ENCODE assay signal across 10 cellular contexts in genomic region chr18:12750076-12750707, GRCh38. TPM values are rescaled to one million over a fixed set of nuclear protein-coding genes. Genes with fewer than 3 reads are reported as not detected.
DNase-seq lines count a peak whose midpoint lies in the region; ATAC-seq and TF ChIP-seq lines count a peak whose summit lies in the region.
"Had no signal": no experiment of that assay in that cellular context is flagged by ENCODE, and none has a peak within 500 bp of the region (broad histone marks: within the 10 kb centered on the region; RNA-seq: fewer than 3 reads in every experiment).

No MANE protein-coding gene starts in this region.

- H3K36me3 Mint-ChIP-seq in activated T-cell treated with anti-CD3 and anti-CD28 coated beads, Interleukin-2, amount 50 U/mL, for 24 hours (ENCODE audit: low read depth), result no peaks in the 10 kb centered on the region
- no peaks in the 10 kb centered on the region for H3K36me3 Mint-ChIP-seq in activated naive CD8-positive, alpha-beta T cell treated with anti-CD3 and anti-CD28 coated beads, Interleukin-2, amount 10 ng/mL, durations not matched to agents 7 days and 5 days
- no peaks in the 10 kb centered on the region for H3K36me3 Mint-ChIP-seq in stimulated activated naive CD8-positive, alpha-beta T cell treated with anti-CD3 and anti-CD28 coated beads, Interleukin-15, Interleukin-2, amounts not matched to agents 100 ng/mL and 50 ng/mL, for 24 hours (ENCODE audit: low read depth)

- no peak for TF ChIP-seq CTCF in lower lobe of right lung (IDR thresholded peaks at IDR 0.05)

- POLR2A ChIA-PET in activated naive CD8-positive, alpha-beta T cell treated with anti-CD3 and anti-CD28 coated beads, Interleukin-2, amount 10 ng/mL, durations not matched to agents 7 days and 5 days (lab: Charles Lee), result interaction anchor here (2.2 kb wide), 1 partner anchor 134 kb away, joined by 8 read pairs; the partner anchor contains the start of gene PTPN2

- H3K4me1 Mint-ChIP-seq in activated T-cell treated with anti-CD3 and anti-CD28 coated beads, Interleukin-2, amount 50 U/mL, for 24 hours (ENCODE audit: low read depth), result peaks cover 9% of the 10 kb centered on the region
- peaks cover 10% of the 10 kb centered on the region for H3K4me1 Mint-ChIP-seq in activated naive CD8-positive, alpha-beta T cell treated with anti-CD3 and anti-CD28 coated beads, Interleukin-2, amount 10 ng/mL, durations not matched to agents 7 days and 5 days
- peaks cover 20% of the 10 kb centered on the region for H3K4me1 Mint-ChIP-seq in stimulated activated naive CD8-positive, alpha-beta T cell treated with anti-CD3 and anti-CD28 coated beads, Interleukin-15, Interleukin-2, amounts not matched to agents 100 ng/mL and 50 ng/mL, for 24 hours (ENCODE audit: low read depth)

- no peak overlapping the region for H3K4me3 ChIP-seq in lower lobe of right lung
- H3K4me3 ChIP-seq: upper lobe of left lung had no signal

- intact Hi-C loops in lower lobe of right lung (cut with DNase I), result no loop called here

- H3K9me3 ChIP-seq in lower lobe of right lung, result no peaks in the 10 kb centered on the region
- H3K9me3 ChIP-seq: upper lobe of left lung had no signal

- no peaks in the 10 kb centered on the region for H3K27me3 ChIP-seq in lower lobe of right lung (ENCODE audit: low read depth)
- H3K27me3 ChIP-seq: upper lobe of left lung had no signal

- no peak overlapping the region for H3K27ac ChIP-seq in lower lobe of right lung
- H3K27ac ChIP-seq: upper lobe of left lung had no signal

- peak; percentile 57 for ATAC-seq in activated naive CD8-positive, alpha-beta T cell treated with anti-CD3 and anti-CD28 coated beads, Interleukin-2, amount 10 ng/mL, durations not matched to agents 7 days and 5 days (ENCODE audit: low read depth)
- no peak for ATAC-seq in lower lobe of right lung

- no peaks in the 10 kb centered on the region for H3K4me1 ChIP-seq in lower lobe of right lung
- H3K4me1 ChIP-seq: upper lobe of left lung had no signal

- H3K27ac Mint-ChIP-seq in activated T-cell treated with anti-CD3 and anti-CD28 coated beads, Interleukin-2, amount 50 U/mL, for 24 hours, result no peak overlapping the region
- H3K27ac Mint-ChIP-seq in activated naive CD8-positive, alpha-beta T cell treated with anti-CD3 and anti-CD28 coated beads, Interleukin-2, amount 10 ng/mL, durations not matched to agents 7 days and 5 days, result peak overlapping the region; percentile 62
- H3K27ac Mint-ChIP-seq in stimulated activated naive CD8-positive, alpha-beta T cell treated with anti-CD3 and anti-CD28 coated beads, Interleukin-15, Interleukin-2, amounts not matched to agents 100 ng/mL and 50 ng/mL, for 24 hours, result no peak overlapping the region

- H3K4me3 Mint-ChIP-seq in activated T-cell treated with anti-CD3 and anti-CD28 coated beads, Interleukin-2, amount 50 U/mL, for 24 hours, result no peak overlapping the region
- H3K4me3 Mint-ChIP-seq in activated naive CD8-positive, alpha-beta T cell treated with anti-CD3 and anti-CD28 coated beads, Interleukin-2, amount 10 ng/mL, durations not matched to agents 7 days and 5 days, result peak overlapping the region; percentile 46
- peak overlapping the region; percentile 39 for H3K4me3 Mint-ChIP-seq in stimulated activated naive CD8-positive, alpha-beta T cell treated with anti-CD3 and anti-CD28 coated beads, Interleukin-15, Interleukin-2, amounts not matched to agents 100 ng/mL and 50 ng/mL, for 24 hours

- no peaks in the 10 kb centered on the region for H3K36me3 ChIP-seq in lower lobe of right lung
- H3K36me3 ChIP-seq: upper lobe of left lung had no signal

- H3K27me3 Mint-ChIP-seq in activated T-cell treated with anti-CD3 and anti-CD28 coated beads, Interleukin-2, amount 50 U/mL, for 24 hours, result peaks cover 3% of the 10 kb centered on the region
- H3K27me3 Mint-ChIP-seq in activated naive CD8-positive, alpha-beta T cell treated with anti-CD3 and anti-CD28 coated beads, Interleukin-2, amount 10 ng/mL, durations not matched to agents 7 days and 5 days, result no peaks in the 10 kb centered on the region
- H3K27me3 Mint-ChIP-seq in stimulated activated naive CD8-positive, alpha-beta T cell treated with anti-CD3 and anti-CD28 coated beads, Interleukin-15, Interleukin-2, amounts not matched to agents 100 ng/mL and 50 ng/mL, for 24 hours, result peaks cover 6% of the 10 kb centered on the region

- DNase-seq in activated T-cell treated with anti-CD3 and anti-CD28 coated beads, Interleukin-2, amount 50 U/mL, for 48 hours, result peak; percentile 30 to 39
- no peak for DNase-seq in activated T-cell treated with anti-CD3 and anti-CD28 coated beads, Interleukin-2, amount 50 U/mL, for 24 hours
- peak; percentile 94 for DNase-seq in NAMALWA (ENCODE audit: low spot score)
- DNase-seq in activated naive CD8-positive, alpha-beta T cell treated with anti-CD3 and anti-CD28 coated beads, Interleukin-2, amount 10 ng/mL, durations not matched to agents 7 days and 5 days, result peak; percentile 39
- DNase-seq in lower lobe of right lung, result no peak
- no peak for DNase-seq in SW 1271 (lab: John Stamatoyannopoulos, UW)
- no peak for DNase-seq in GM19240 (ENCODE audit: insufficient read length, low spot score)
- DNase-seq: NCI-H2081 treated with DMSO at 0.1 percent for 48 hours, upper lobe of left lung had no signal

- no peaks in the 10 kb centered on the region for H3K9me3 Mint-ChIP-seq in activated T-cell treated with anti-CD3 and anti-CD28 coated beads, Interleukin-2, amount 50 U/mL, for 24 hours
- no peaks in the 10 kb centered on the region for H3K9me3 Mint-ChIP-seq in activated naive CD8-positive, alpha-beta T cell treated with anti-CD3 and anti-CD28 coated beads, Interleukin-2, amount 10 ng/mL, durations not matched to agents 7 days and 5 days
- no peaks in the 10 kb centered on the region for H3K9me3 Mint-ChIP-seq in stimulated activated naive CD8-positive, alpha-beta T cell treated with anti-CD3 and anti-CD28 coated beads, Interleukin-15, Interleukin-2, amounts not matched to agents 100 ng/mL and 50 ng/mL, for 24 hours

RNA-seq across cellular contexts. Expression of gene PSMG2, which starts 47.4 kb away (rescaled TPM):
- total RNA-seq in activated naive CD8-positive, alpha-beta T cell treated with anti-CD3 and anti-CD28 coated beads, Interleukin-2, amount 10 ng/mL, durations not matched to agents 7 days and 5 days, result 10 to 100 TPM; 90.6 to 97.2 TPM
- 75.0 TPM for total RNA-seq in lower lobe of right lung

RNA-seq across cellular contexts. Expression of gene CEP76, which starts 47.7 kb away (rescaled TPM):
- 10 to 100 TPM; 12.4 to 14.4 TPM for total RNA-seq in activated naive CD8-positive, alpha-beta T cell treated with anti-CD3 and anti-CD28 coated beads, Interleukin-2, amount 10 ng/mL, durations not matched to agents 7 days and 5 days
- total RNA-seq in lower lobe of right lung, result 5.0 TPM

Comparison
In these comparisons a context has a peak if more than half of its experiments do, and no peak if none do; other contexts are left out.
1. DNase-seq: peak in activated T-cell treated with anti-CD3 and anti-CD28 coated beads, Interleukin-2, amount 50 U/mL, for 48 hours (2 of 2), NAMALWA (single experiment) and activated naive CD8-positive, alpha-beta T cell treated with anti-CD3 and anti-CD28 coated beads, Interleukin-2, amount 10 ng/mL, durations not matched to agents 7 days and 5 days (single experiment); none in activated T-cell treated with anti-CD3 and anti-CD28 coated beads, Interleukin-2, amount 50 U/mL, for 24 hours (single experiment), lower lobe of right lung (single experiment), SW 1271 (0 of 2) and GM19240 (single experiment).